Comparison of ENCODE assay signal across 8 cellular contexts in the genomic region with DNA sequence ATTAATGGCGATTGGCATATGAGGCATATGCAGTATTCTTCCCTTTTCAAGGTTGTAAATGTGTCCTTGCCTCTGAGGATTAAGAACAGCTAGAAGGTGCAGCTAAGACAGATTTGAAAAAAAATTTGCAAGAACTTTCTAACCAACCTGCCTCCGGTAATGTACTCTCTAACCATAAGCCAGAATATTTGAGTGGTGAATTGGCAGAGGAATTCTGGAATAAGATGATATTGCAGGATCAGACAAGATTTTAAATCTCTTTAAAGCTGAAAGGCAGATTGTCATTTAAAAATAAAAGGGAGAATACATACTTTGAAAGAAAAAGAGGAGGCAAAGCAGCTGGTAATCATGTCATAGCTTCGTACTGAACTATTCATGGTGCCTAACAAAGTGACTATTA. TPM values are rescaled to one million over a fixed set of nuclear protein-coding genes. Genes with fewer than 3 reads are reported as not detected.
"Had no signal": no experiment of that assay in that cellular context is flagged by ENCODE, and none has a peak within 500 bp of the region (broad histone marks: within the 10 kb centered on the region; RNA-seq: fewer than 3 reads in every experiment).

No MANE protein-coding gene starts in this region.

- H3K27me3 Mint-ChIP-seq: IgD-negative memory B cell had no signal

- H3K36me3 Mint-ChIP-seq: IgD-negative memory B cell had no signal

- ATAC-seq: HepG2, K562 had no signal

- H3K4me1 Mint-ChIP-seq: IgD-negative memory B cell had no signal

- H3K4me3 Mint-ChIP-seq: IgD-negative memory B cell had no signal

- FAIRE-seq: HepG2, HTR-8/SVneo, K562 had no signal

- DNase-seq: IMR-90 had no signal

- H3K4me3 ChIP-seq: K562 had no signal

- H3K27ac ChIP-seq: HL-60 had no signal

- H3K9me3 Mint-ChIP-seq: IgD-negative memory B cell had no signal

- H3K27ac Mint-ChIP-seq: IgD-negative memory B cell had no signal

RNA-seq across cellular contexts. Expression of a gene that starts 29.2 kb away (rescaled TPM):
- total RNA-seq: HepG2, HT-29, HT1080, IMR-90, K562 had no signal
- polyA plus RNA-seq: HepG2, IgD-negative memory B cell, IMR-90, K562 had no signal
